ENCODE assay signal across 11 cellular contexts in the genomic region with DNA sequence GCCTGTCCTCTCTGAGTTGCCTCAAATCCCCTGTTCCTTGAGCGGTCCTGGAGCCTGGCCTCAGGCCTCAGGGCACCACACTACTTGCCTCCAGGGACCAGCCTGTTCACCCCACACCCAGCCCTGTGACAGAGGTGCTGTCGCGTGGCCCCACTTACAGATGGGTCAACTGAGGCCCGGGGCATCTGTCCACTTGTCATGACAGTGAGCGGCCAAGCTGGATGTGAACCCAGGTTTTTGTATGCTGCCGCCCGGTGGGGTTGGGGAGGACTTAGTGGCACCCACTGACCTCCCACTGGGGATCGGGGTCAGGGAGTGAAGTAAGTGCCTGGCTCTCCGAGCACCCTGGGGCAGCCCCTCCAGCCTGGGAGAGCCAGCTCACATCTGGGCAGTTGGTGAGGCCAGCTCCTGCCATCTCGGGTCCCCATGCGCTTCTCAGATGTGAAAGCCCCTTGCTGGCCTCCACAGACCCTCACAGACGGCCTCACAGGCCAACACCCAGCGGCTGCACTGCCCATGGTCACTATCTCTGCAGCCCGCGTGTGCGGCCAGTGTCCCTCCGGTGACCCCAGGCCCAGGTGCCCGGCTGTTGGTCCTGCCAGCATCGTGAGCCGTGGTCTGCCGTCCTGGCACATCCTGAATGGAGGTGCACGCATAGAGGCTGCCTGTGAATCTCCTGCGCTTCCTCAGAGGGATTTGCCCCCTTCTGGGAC. TPM values are rescaled to one million over a fixed set of nuclear protein-coding genes. Genes with fewer than 3 reads are reported as not detected.
DNase-seq lines count a peak whose midpoint lies in the region; ATAC-seq and TF ChIP-seq lines count a peak whose summit lies in the region.
"Had no signal": no experiment of that assay in that cellular context is flagged by ENCODE, and none has a peak within 500 bp of the region (broad histone marks: within the 10 kb centered on the region; RNA-seq: fewer than 3 reads in every experiment).

No MANE protein-coding gene starts in this region.

- in situ Hi-C loops in Panc1 (cut with HindIII; ENCODE audit: low pct_unique_long_range_greater_than_20kb, low sequenced_read_pairs) = no loop called here

- H3K4me3 ChIP-seq in AG04449 (ENCODE audit: low read depth, low read length) (peak overlapping the region; percentile 61; the same call in 1 of the 2 replicates), Panc1 (ENCODE audit: low read depth in 2 of 2, low read length in 2 of 2) (peak overlapping the region in 1 of 2 experiments; percentile 35; a peak in 2 of 4 replicates), fibroblast of villous mesenchyme (ENCODE audit: low read depth, low read length) (peak overlapping the region; percentile 61), osteoblast (ENCODE audit: insufficient read depth, low read length) (peak overlapping the region; percentile 78)

- peaks cover 43% of the 10 kb centered on the region for H3K4me1 ChIP-seq in Panc1 (ENCODE audit: control insufficient read depth, insufficient read depth, low read length)
- H3K4me1 ChIP-seq in osteoblast (ENCODE audit: insufficient read depth, low read length) = peaks cover 28% of the 10 kb centered on the region

- CTCF ChIA-PET in AG04449 (lab: Yijun Ruan, JAX) = interaction anchor here (0.7 to 26.3 kb wide), 5 partner anchors 8 to 181 kb away, joined by 3 to 891 read pairs (median 5); a partner anchor contains a TSS
- CTCF ChIA-PET in Panc1 (lab: Charles Lee) = interaction anchor here (1.2 kb wide), 1 partner anchor 178 kb away, joined by 4 read pairs; no protein-coding TSS in a partner anchor

- H3K79me2 ChIP-seq in osteoblast (ENCODE audit: insufficient read depth, low read length) = peaks cover 5% of the 10 kb centered on the region

- BruUV-seq in Panc1 (replicated peaks; lab: Mats Ljungman, UMichigan) = no TSS peak

- no peaks in the 10 kb centered on the region for H3K27me3 ChIP-seq in Panc1 (ENCODE audit: control insufficient read depth, insufficient read depth, low read length)
- no peaks in the 10 kb centered on the region for H3K27me3 ChIP-seq in osteoblast (ENCODE audit: insufficient read depth, low read length)

- peak overlapping the region; percentile 78 for H2AFZ ChIP-seq in osteoblast (ENCODE audit: low read length)

- peak overlapping the region; percentile 97 for H3K4me2 ChIP-seq in osteoblast (ENCODE audit: insufficient read depth, low read length)

- ATAC-seq in Panc1 = no peak
- ATAC-seq in left lobe of liver = no peak
- ATAC-seq in GM21423 (IDR thresholded peaks at IDR 0.05; ENCODE audit: unreplicated experiment) = no peak
- ATAC-seq in GM18873 (IDR thresholded peaks at IDR 0.05; ENCODE audit: low FRiP score, unreplicated experiment) = no peak

- DNase-seq in AG04449 (ENCODE audit: low read depth, low spot score) (no peak), Panc1 (ENCODE audit: low read depth, low spot score) (no peak), fibroblast of villous mesenchyme (ENCODE audit: low read depth) (no peak), osteoblast (ENCODE audit: insufficient read length, low spot score, missing footprints) (no peak), left lobe of liver (ENCODE audit: low spot score) (no peak)
- DNase-seq in stimulated activated naive CD4-positive, alpha-beta T cell treated with Interleukin-2 at 50 U/mL for 16 hours (lab: John Stamatoyannopoulos, UW) = no peak
- DNase-seq: activated gamma-delta T cell treated with Interleukin-2 at 50 U/mL for 16 hours, COR-L47, NCI-H2029 had no signal

- H3K9me3 ChIP-seq in Panc1 (ENCODE audit: control insufficient read depth, insufficient read depth, low read depth, low read length) = no peaks in the 10 kb centered on the region
- no peaks in the 10 kb centered on the region for H3K9me3 ChIP-seq in osteoblast (ENCODE audit: low read depth, low read length)

- POLR2A ChIA-PET in AG04449 (lab: Yijun Ruan, JAX) (interaction anchor here (0.6 to 1.4 kb wide), 4 partner anchors 8 to 195 kb away, joined by 3 to 4 read pairs (median 3); no protein-coding TSS in a partner anchor), Panc1 (lab: Charles Lee) (interaction anchor here (0.6 to 0.7 kb wide), 2 partner anchors 32 to 48 kb away, joined by 3 read pairs; no protein-coding TSS in a partner anchor)

- H3K27ac ChIP-seq in Panc1 (ENCODE audit: low read length) = 0 out of 2 replicates have a peak overlapping the region, but pooled peaks have one; percentile 29
- H3K27ac ChIP-seq in osteoblast (ENCODE audit: low read depth, low read length) = peak overlapping the region; percentile 69

- H4K20me1 ChIP-seq in osteoblast (ENCODE audit: insufficient read depth, low read length) = no peaks in the 10 kb centered on the region

- H3K36me3 ChIP-seq in Panc1 (ENCODE audit: control insufficient read depth, insufficient read depth, low read length) (no peaks in the 10 kb centered on the region), osteoblast (ENCODE audit: insufficient read depth, low read length) (no peaks in the 10 kb centered on the region)

- intact Hi-C loops in Panc1 (cut with micrococcal nuclease; ENCODE audit: unreplicated experiment) = no loop called here

- TF ChIP-seq CTCF in AG04449 (IDR thresholded peaks at IDR 0.05; ENCODE audit: insufficient read depth, low read length, missing control alignments) = no peak
- no peak for TF ChIP-seq CTCF in Panc1 (IDR thresholded peaks at IDR 0.05)
- no peak for TF ChIP-seq CTCF in fibroblast of villous mesenchyme (IDR thresholded peaks at IDR 0.05; ENCODE audit: insufficient read depth, low read depth, low read length)
- no peak for TF ChIP-seq CTCF in osteoblast (IDR thresholded peaks at IDR 0.05; ENCODE audit: extremely low read depth, low read depth, low read length)

RNA-seq across cellular contexts. Expression of a gene that starts 9.3 kb away (rescaled TPM):
- total RNA-seq in Panc1 (2021; ENCODE audit: unreplicated experiment) (177 TPM), fibroblast of villous mesenchyme (20.7 and 30.3 TPM in 2 replicates), osteoblast (18.6 and 25.3 TPM in 2 replicates), left lobe of liver (24.8 TPM)
- polyA plus RNA-seq in Panc1 (2012; ENCODE audit: insufficient read length) = 197 TPM

RNA-seq across cellular contexts. Expression of a gene that starts 24.3 kb away (rescaled TPM):
- total RNA-seq in Panc1 (2021; ENCODE audit: unreplicated experiment) (63.2 TPM), fibroblast of villous mesenchyme (26.8 and 32.9 TPM in 2 replicates), osteoblast (48.9 TPM in 2 replicates), left lobe of liver (38.8 TPM)
- polyA plus RNA-seq in Panc1 (2012; ENCODE audit: insufficient read length) = 35.0 TPM
